In genomic region chr16:12661656-12662172, GRCh38 we compare ENCODE assay signal across 12 cellular contexts.
DNase-seq lines count a peak whose midpoint lies in the region; ATAC-seq, FAIRE-seq and TF ChIP-seq lines count a peak whose summit lies in the region.
"Had no signal": no experiment of that assay in that cellular context is flagged by ENCODE, and none has a peak within 500 bp of the region (broad histone marks: within the 10 kb centered on the region; RNA-seq: fewer than 3 reads in every experiment).

No MANE protein-coding gene starts in this region.

- DNase-seq in left ventricle myocardium superior (no peak), Right ventricle myocardium inferior (ENCODE audit: missing footprints) (no peak), fibroblast of pulmonary artery (ENCODE audit: low read depth) (peak; percentile 53), urothelium cell line (ENCODE audit: low spot score) (peak; percentile 60), foreskin melanocyte (no peak)
- peak; percentile 10 for DNase-seq in T-helper 2 cell treated with Interferon-gamma antibody and Interleukin-4, amounts not matched to agents 5 μg/mL and 100 μg/mL, for 36 hours (ENCODE audit: low spot score)
- DNase-seq: CD4-positive, alpha-beta memory T cell; midbrain had no signal

- TF ChIP-seq CTCF in fibroblast of pulmonary artery (IDR thresholded peaks at IDR 0.05; ENCODE audit: low read length, missing control alignments) = no peak

- no peak overlapping the region for H3K4me3 Mint-ChIP-seq in T-helper 2 cell treated with Interferon-gamma antibody and Interleukin-4, amounts not matched to agents 5 μg/mL and 100 μg/mL, for 36 hours
- H3K4me3 Mint-ChIP-seq: CD4-positive, alpha-beta memory T cell; IgD-negative memory B cell; T-helper 1 cell treated with Interleukin-12 subunit alpha and Interleukin-12 subunit beta and Interleukin-4 antibody, amounts not matched to agents 30 μg/mL and 1 μg/mL, for 36 hours had no signal

- no peaks in the 10 kb centered on the region for H3K4me1 Mint-ChIP-seq in T-helper 2 cell treated with Interferon-gamma antibody and Interleukin-4, amounts not matched to agents 5 μg/mL and 100 μg/mL, for 36 hours (ENCODE audit: low read depth)
- H3K4me1 Mint-ChIP-seq: CD4-positive, alpha-beta memory T cell; IgD-negative memory B cell had no signal

- ATAC-seq in left ventricle myocardium superior = peak; percentile 43
- ATAC-seq in Right ventricle myocardium inferior = no peak
- no peak for ATAC-seq in GM18858 (IDR thresholded peaks at IDR 0.05; ENCODE audit: unreplicated experiment)
- ATAC-seq in GM18907 (IDR thresholded peaks at IDR 0.05; ENCODE audit: unreplicated experiment) = no peak

- H3K36me3 Mint-ChIP-seq in T-helper 2 cell treated with Interferon-gamma antibody and Interleukin-4, amounts not matched to agents 5 μg/mL and 100 μg/mL, for 36 hours (ENCODE audit: low read depth) = peaks cover 12% of the 10 kb centered on the region

- no peak overlapping the region for H3K27ac Mint-ChIP-seq in T-helper 2 cell treated with Interferon-gamma antibody and Interleukin-4, amounts not matched to agents 5 μg/mL and 100 μg/mL, for 36 hours
- H3K27ac Mint-ChIP-seq: CD4-positive, alpha-beta memory T cell; IgD-negative memory B cell; T-helper 1 cell treated with Interleukin-12 subunit alpha and Interleukin-12 subunit beta and Interleukin-4 antibody, amounts not matched to agents 30 μg/mL and 1 μg/mL, for 36 hours had no signal

- intact Hi-C loops in left ventricle myocardium superior (cut with micrococcal nuclease) (no loop called here), Right ventricle myocardium inferior (cut with DNase I) (no loop called here)

- H3K4me3 ChIP-seq in fibroblast of pulmonary artery (replicated peaks; ENCODE audit: low read depth, low read length) = no peak overlapping the region

- peak; percentile 37 for FAIRE-seq in urothelium cell line (lab: Jason Lieb, UNC)

- H3K9me3 Mint-ChIP-seq in T-helper 2 cell treated with Interferon-gamma antibody and Interleukin-4, amounts not matched to agents 5 μg/mL and 100 μg/mL, for 36 hours = peaks cover 8% of the 10 kb centered on the region

- H3K27me3 Mint-ChIP-seq in T-helper 2 cell treated with Interferon-gamma antibody and Interleukin-4, amounts not matched to agents 5 μg/mL and 100 μg/mL, for 36 hours (ENCODE audit: low read depth) = no peaks in the 10 kb centered on the region

Comparison
In these comparisons a context has a peak if more than half of its experiments do, and no peak if none do; other contexts are left out.
1. DNase-seq: peak in T-helper 2 cell treated with Interferon-gamma antibody and Interleukin-4, amounts not matched to agents 5 μg/mL and 100 μg/mL, for 36 hours (single experiment), fibroblast of pulmonary artery (single experiment) and urothelium cell line (single experiment); none in left ventricle myocardium superior (single experiment), Right ventricle myocardium inferior (single experiment) and foreskin melanocyte (single experiment).